ENCODE assay signal across 22 cellular contexts in the genomic region with DNA sequence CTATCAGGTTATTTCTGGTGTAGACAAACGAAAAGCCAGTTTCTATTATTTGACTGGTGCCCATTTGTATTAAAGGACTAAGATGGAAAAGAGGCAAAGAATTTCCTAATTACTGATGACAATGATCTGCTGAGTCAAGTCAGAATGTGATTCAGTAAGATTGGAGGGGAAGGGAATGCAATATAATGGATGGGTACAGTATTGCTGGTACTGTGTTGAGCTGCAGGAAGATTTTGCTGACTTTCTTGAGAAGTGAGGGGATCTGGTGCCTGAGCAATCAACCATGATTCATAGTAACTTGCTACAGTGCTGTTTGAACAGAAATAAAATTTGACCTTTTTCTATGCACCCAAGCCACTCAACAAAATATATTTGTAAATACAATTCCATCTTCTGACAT.
"Had no signal": no experiment of that assay in that cellular context is flagged by ENCODE, and none has a peak within 500 bp of the region (broad histone marks: within the 10 kb centered on the region; RNA-seq: fewer than 3 reads in every experiment).

No MANE protein-coding gene starts in this region.

- DNase-seq: activated CD4-positive, alpha-beta T cell treated with anti-CD3 and anti-CD28 coated beads, Interleukin-2, amount 10 ng/mL, durations not matched to agents 7 days and 5 days; activated CD4-positive, CD25-positive, alpha-beta regulatory T cell; activated CD8-positive, alpha-beta memory T cell treated with anti-CD3 and anti-CD28 coated beads for 24 hours; activated naive CD4-positive, alpha-beta T cell treated with anti-CD3 and anti-CD28 coated beads, Interleukin-2, amount 10 ng/mL, durations not matched to agents 7 days and 5 days; activated T-cell treated with anti-CD3 and anti-CD28 coated beads for 4 hours; adrenal gland; erythroblast; foreskin keratinocyte; heart right ventricle; islet precursor cell; left ventricle myocardium inferior; mesenchymal stem cell; occipital lobe; psoas muscle; stimulated activated CD4-positive, alpha-beta T cell treated with anti-CD3 and anti-CD28 coated beads, Interleukin-4, amount 100 ng/mL, for 24 hours; stimulated activated naive CD8-positive, alpha-beta T cell treated with anti-CD3 and anti-CD28 coated beads, Interleukin-15, amount 100 ng/mL, for 72 hours; T-helper 17 cell had no signal

- H3K4me1 Mint-ChIP-seq: activated CD4-positive, alpha-beta T cell treated with anti-CD3 and anti-CD28 coated beads, Interleukin-2, amount 10 ng/mL, durations not matched to agents 7 days and 5 days; activated naive CD4-positive, alpha-beta T cell treated with anti-CD3 and anti-CD28 coated beads, Interleukin-2, amount 10 ng/mL, durations not matched to agents 7 days and 5 days; activated T-helper 17 cell treated with anti-CD3 and anti-CD28 coated beads, Interleukin-2, amount 50 U/mL, for 72 hours; central memory CD8-positive, alpha-beta T cell; nephron; stimulated activated naive CD8-positive, alpha-beta T cell treated with anti-CD3 and anti-CD28 coated beads, Interleukin-15, amount 100 ng/mL, for 72 hours had no signal

- H3K9me3 Mint-ChIP-seq: activated CD4-positive, alpha-beta T cell treated with anti-CD3 and anti-CD28 coated beads, Interleukin-2, amount 10 ng/mL, durations not matched to agents 7 days and 5 days; activated naive CD4-positive, alpha-beta T cell treated with anti-CD3 and anti-CD28 coated beads, Interleukin-2, amount 10 ng/mL, durations not matched to agents 7 days and 5 days; activated T-helper 17 cell treated with anti-CD3 and anti-CD28 coated beads, Interleukin-2, amount 50 U/mL, for 72 hours; central memory CD8-positive, alpha-beta T cell; dendritic cell treated with granulocyte-macrophage colony-stimulating factor and Interleukin-4, amounts not matched to agents 40 ng/mL and 50 ng/mL, for 4 days; nephron; stimulated activated naive CD8-positive, alpha-beta T cell treated with anti-CD3 and anti-CD28 coated beads, Interleukin-15, amount 100 ng/mL, for 72 hours had no signal

- H3K4me3 ChIP-seq: adrenal gland, heart right ventricle, left ventricle myocardium inferior, psoas muscle, thoracic aorta had no signal

- H3K4me3 Mint-ChIP-seq: activated CD4-positive, alpha-beta T cell treated with anti-CD3 and anti-CD28 coated beads, Interleukin-2, amount 10 ng/mL, durations not matched to agents 7 days and 5 days; activated naive CD4-positive, alpha-beta T cell treated with anti-CD3 and anti-CD28 coated beads, Interleukin-2, amount 10 ng/mL, durations not matched to agents 7 days and 5 days; activated T-helper 17 cell treated with anti-CD3 and anti-CD28 coated beads, Interleukin-2, amount 50 U/mL, for 72 hours; central memory CD8-positive, alpha-beta T cell; dendritic cell treated with granulocyte-macrophage colony-stimulating factor and Interleukin-4, amounts not matched to agents 40 ng/mL and 50 ng/mL, for 4 days; nephron; stimulated activated naive CD8-positive, alpha-beta T cell treated with anti-CD3 and anti-CD28 coated beads, Interleukin-15, amount 100 ng/mL, for 72 hours; T-helper 17 cell had no signal

- H3K27ac Mint-ChIP-seq: activated CD4-positive, alpha-beta T cell treated with anti-CD3 and anti-CD28 coated beads, Interleukin-2, amount 10 ng/mL, durations not matched to agents 7 days and 5 days; activated naive CD4-positive, alpha-beta T cell treated with anti-CD3 and anti-CD28 coated beads, Interleukin-2, amount 10 ng/mL, durations not matched to agents 7 days and 5 days; activated T-helper 17 cell treated with anti-CD3 and anti-CD28 coated beads, Interleukin-2, amount 50 U/mL, for 72 hours; dendritic cell treated with granulocyte-macrophage colony-stimulating factor and Interleukin-4, amounts not matched to agents 40 ng/mL and 50 ng/mL, for 4 days; stimulated activated naive CD8-positive, alpha-beta T cell treated with anti-CD3 and anti-CD28 coated beads, Interleukin-15, amount 100 ng/mL, for 72 hours; T-helper 17 cell had no signal

- ATAC-seq: activated T-helper 17 cell treated with anti-CD3 and anti-CD28 coated beads, Interleukin-2, amount 50 U/mL, for 72 hours; foreskin keratinocyte; heart right ventricle; psoas muscle; stimulated activated naive CD8-positive, alpha-beta T cell treated with anti-CD3 and anti-CD28 coated beads, Interleukin-15, amount 100 ng/mL, for 72 hours; T-helper 17 cell had no signal

- H3K27me3 Mint-ChIP-seq: activated CD4-positive, alpha-beta T cell treated with anti-CD3 and anti-CD28 coated beads, Interleukin-2, amount 10 ng/mL, durations not matched to agents 7 days and 5 days; activated naive CD4-positive, alpha-beta T cell treated with anti-CD3 and anti-CD28 coated beads, Interleukin-2, amount 10 ng/mL, durations not matched to agents 7 days and 5 days; activated T-helper 17 cell treated with anti-CD3 and anti-CD28 coated beads, Interleukin-2, amount 50 U/mL, for 72 hours; central memory CD8-positive, alpha-beta T cell; dendritic cell treated with granulocyte-macrophage colony-stimulating factor and Interleukin-4, amounts not matched to agents 40 ng/mL and 50 ng/mL, for 4 days; stimulated activated naive CD8-positive, alpha-beta T cell treated with anti-CD3 and anti-CD28 coated beads, Interleukin-15, amount 100 ng/mL, for 72 hours; T-helper 17 cell had no signal

- H3K36me3 Mint-ChIP-seq: activated naive CD4-positive, alpha-beta T cell treated with anti-CD3 and anti-CD28 coated beads, Interleukin-2, amount 10 ng/mL, durations not matched to agents 7 days and 5 days had no signal
